ENCODE assay signal across 24 cellular contexts in the genomic region with DNA sequence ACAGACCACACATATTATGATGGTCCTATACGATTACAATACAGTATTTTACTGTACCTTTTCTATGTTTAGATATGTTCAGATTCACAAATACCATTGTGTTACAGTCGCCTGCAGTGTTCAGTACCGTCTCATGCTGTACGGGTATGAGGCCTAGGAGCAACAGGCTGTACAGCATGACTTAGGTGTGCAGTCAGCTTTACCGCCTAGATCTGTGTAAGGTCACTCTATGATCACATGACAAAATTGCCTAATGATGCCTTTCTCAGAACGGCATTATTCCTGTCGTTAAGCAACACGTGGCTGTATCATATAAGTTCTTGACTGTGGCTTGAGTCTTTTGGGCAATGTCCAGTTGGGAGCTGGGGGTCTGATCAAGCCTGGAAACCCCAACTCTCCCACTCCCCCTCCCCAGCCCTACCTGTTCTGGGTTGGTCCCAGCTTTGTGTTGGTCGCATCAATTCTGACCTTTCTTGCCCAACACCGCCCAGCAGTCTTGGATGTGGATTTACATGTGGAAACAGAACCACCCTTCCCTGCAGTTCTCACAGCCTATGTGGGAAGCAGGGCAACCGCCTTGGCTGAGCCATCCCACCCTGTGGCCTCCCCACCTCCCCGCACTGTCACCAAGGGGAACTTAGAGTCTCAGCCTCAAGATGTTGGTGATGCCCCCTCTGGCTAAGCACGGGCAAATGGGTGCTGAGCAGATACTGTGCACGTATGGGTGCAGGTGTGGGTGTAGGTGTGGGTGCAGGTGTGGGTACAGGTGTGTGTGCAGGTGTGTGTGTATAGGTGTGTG.
DNase-seq lines count a peak whose midpoint lies in the region; ATAC-seq, FAIRE-seq and TF ChIP-seq lines count a peak whose summit lies in the region.
"Had no signal": no experiment of that assay in that cellular context is flagged by ENCODE, and none has a peak within 500 bp of the region (broad histone marks: within the 10 kb centered on the region; RNA-seq: fewer than 3 reads in every experiment).

No MANE protein-coding gene starts in this region.

- H3K4me1 Mint-ChIP-seq in dendritic cell treated with granulocyte-macrophage colony-stimulating factor and Interleukin-4, amounts not matched to agents 40 ng/mL and 50 ng/mL, for 4 days (ENCODE audit: low read depth) = peaks cover 62% of the 10 kb centered on the region
- H3K4me1 Mint-ChIP-seq in mesothelial cell of epicardium = peaks cover 13% of the 10 kb centered on the region
- H3K4me1 Mint-ChIP-seq in naive thymus-derived CD4-positive, alpha-beta T cell = peaks cover 0 to 4% (median 0%) of the 10 kb centered on the region in 7 donors
- H3K4me1 Mint-ChIP-seq: activated CD4-positive, alpha-beta memory T cell treated with anti-CD3 and anti-CD28 coated beads, Interleukin-2, amount 10 ng/mL, durations not matched to agents 7 days and 5 days; activated naive CD4-positive, alpha-beta T cell treated with anti-CD3 and anti-CD28 coated beads, Interleukin-2, amount 50 U/mL, for 24 hours; CD4-positive, CD25-positive, alpha-beta regulatory T cell; immature natural killer cell had no signal

- H3K4me3 ChIP-seq in IMR-90 (ENCODE audit: insufficient read depth, low read depth, low read length) (no peak overlapping the region), trophoblast cell (ENCODE audit: low read depth, low read length) (peak overlapping the region; percentile 57)
- H3K4me3 ChIP-seq in naive thymus-derived CD4-positive, alpha-beta T cell (ENCODE audit: low read length) = no peak overlapping the region
- H3K4me3 ChIP-seq: heart right ventricle, ovary, sigmoid colon, SJSA1, tibial artery had no signal

- no peak overlapping the region for H2BK120ac ChIP-seq in IMR-90 (ENCODE audit: low read depth, low read length)
- no peak overlapping the region for H2BK120ac ChIP-seq in trophoblast cell (ENCODE audit: insufficient read depth, low read length, poor library complexity)

- H3K79me2 ChIP-seq in trophoblast cell (ENCODE audit: control insufficient read depth, insufficient read depth, low read length, poor library complexity) = no peaks in the 10 kb centered on the region

- H2BK12ac ChIP-seq in trophoblast cell (ENCODE audit: low read length) = no peak overlapping the region

- no peak overlapping the region for H3K14ac ChIP-seq in IMR-90 (replicated peaks; ENCODE audit: low read depth, low read length)
- no peak overlapping the region for H3K14ac ChIP-seq in trophoblast cell (ENCODE audit: low read length)

- H3K27me3 ChIP-seq in IMR-90 (ENCODE audit: control insufficient read depth, insufficient read depth, low read length) (no peaks in the 10 kb centered on the region), trophoblast cell (ENCODE audit: insufficient read depth, low read length) (no peaks in the 10 kb centered on the region)
- H3K27me3 ChIP-seq in naive thymus-derived CD4-positive, alpha-beta T cell (ENCODE audit: control insufficient read depth in 2 of 2, insufficient read depth in 2 of 2, low read length in 2 of 2) = no peaks in the 10 kb centered on the region
- H3K27me3 ChIP-seq: heart right ventricle, ovary, sigmoid colon, SJSA1, tibial artery had no signal

- H3K9me3 ChIP-seq in IMR-90 (ENCODE audit: control insufficient read depth, insufficient read depth, low read length) (no peaks in the 10 kb centered on the region), trophoblast cell (ENCODE audit: insufficient read depth, low read depth, low read length) (peaks cover 13% of the 10 kb centered on the region)
- no peaks in the 10 kb centered on the region for H3K9me3 ChIP-seq in naive thymus-derived CD4-positive, alpha-beta T cell (ENCODE audit: control insufficient read depth in 2 of 3, low read length in 3 of 3)
- H3K9me3 ChIP-seq: heart right ventricle, ovary, sigmoid colon, SJSA1, tibial artery had no signal

- in situ Hi-C loops in IMR-90 (cut with MboI; ENCODE audit: low sequenced_read_pairs) = no loop called here

- 90% methylated on average over 5 of the region's 14 CpGs; no CpG with 5 or more reads in 1 of the 2 experiments for WGBS in IMR-90 (ENCODE audit: extremely low coverage in 2 of 2, insufficient read length in 1 of 2), 2 experiments
- WGBS in trophoblast cell (ENCODE audit: extremely low coverage, insufficient coverage, insufficient read length) = no CpG with 5 or more reads among the region's 14 CpGs

- no peak overlapping the region for H2BK20ac ChIP-seq in IMR-90 (ENCODE audit: low read depth, low read length)

- H3K27ac ChIP-seq in IMR-90 (ENCODE audit: insufficient read depth, low read length) (no peak overlapping the region), trophoblast cell (ENCODE audit: low read depth, low read length) (no peak overlapping the region)
- no peak overlapping the region for H3K27ac ChIP-seq in naive thymus-derived CD4-positive, alpha-beta T cell (ENCODE audit: low read depth, low read length)
- H3K27ac ChIP-seq: heart right ventricle, ovary, sigmoid colon, SJSA1 had no signal

- TF ChIP-seq RAD21 in IMR-90 (IDR thresholded peaks at IDR 0.05; ENCODE audit: low read length) = no peak

- H3K27me3 Mint-ChIP-seq in dendritic cell treated with granulocyte-macrophage colony-stimulating factor and Interleukin-4, amounts not matched to agents 40 ng/mL and 50 ng/mL, for 4 days = no peaks in the 10 kb centered on the region
- no peaks in the 10 kb centered on the region for H3K27me3 Mint-ChIP-seq in mesothelial cell of epicardium (ENCODE audit: low read depth)
- H3K27me3 Mint-ChIP-seq in naive thymus-derived CD4-positive, alpha-beta T cell = peaks cover 0 to 6% (median 0%) of the 10 kb centered on the region in 5 donors
- H3K27me3 Mint-ChIP-seq: activated CD4-positive, alpha-beta memory T cell treated with anti-CD3 and anti-CD28 coated beads, Interleukin-2, amount 10 ng/mL, durations not matched to agents 7 days and 5 days; CD4-positive, CD25-positive, alpha-beta regulatory T cell had no signal

- no peak for FAIRE-seq in GM12892 (lab: Jason Lieb, UNC)

- dilution Hi-C loops in IMR-90 (cut with HindIII; ENCODE audit: low sequenced_read_pairs, unreplicated experiment) = no loop called here

- H3K23ac ChIP-seq in IMR-90 (ENCODE audit: low read depth, low read length) = no peak overlapping the region
- no peak overlapping the region for H3K23ac ChIP-seq in trophoblast cell (ENCODE audit: low read length)

- DNase-seq in CD1c-positive myeloid dendritic cell (ENCODE audit: extremely low spot score) = peak; percentile 40
- peak; percentile 5 for DNase-seq in IMR-90
- DNase-seq in trophoblast cell = peak; percentile 52 to 82
- no peak for DNase-seq in mesothelial cell of epicardium (ENCODE audit: low spot score in 2 of 2, unreplicated experiment in 2 of 2)
- no peak for DNase-seq in naive thymus-derived CD4-positive, alpha-beta T cell
- DNase-seq in GM12892 (ENCODE audit: insufficient read length) = no peak
- DNase-seq: activated CD4-positive, alpha-beta memory T cell treated with anti-CD3 and anti-CD28 coated beads, Interleukin-2, amount 10 ng/mL, durations not matched to agents 7 days and 5 days; activated T-cell treated with anti-CD3 and anti-CD28 coated beads, Interleukin-2, amount 50 U/mL, for 24 hours; CD4-positive, CD25-positive, alpha-beta regulatory T cell; DMS153; heart right ventricle; immature natural killer cell; Kasumi-1; left ventricle myocardium superior; NCI-H1417 treated with DMSO at 0.1 percent for 48 hours; NCI-H526; ovary; sigmoid colon; stimulated activated CD4-positive, alpha-beta T cell treated with anti-CD3 and anti-CD28 coated beads, Interleukin-1b, Interleukin-23, amount 100 ng/mL, for 48 hours; stimulated activated naive CD8-positive, alpha-beta T cell treated with anti-CD3 and anti-CD28 coated beads, Interleukin-15, Interleukin-2, amounts not matched to agents 100 U/mL and 50 U/mL, for 24 hours; tibial artery had no signal

- ATAC-seq in IMR-90 (ENCODE audit: low read depth) = peak; percentile 13; the same call in 1 of the 2 replicates
- no peak for ATAC-seq in naive thymus-derived CD4-positive, alpha-beta T cell
- ATAC-seq: heart right ventricle; left ventricle myocardium superior; stimulated activated naive CD8-positive, alpha-beta T cell treated with anti-CD3 and anti-CD28 coated beads, Interleukin-15, Interleukin-2, amounts not matched to agents 100 U/mL and 50 U/mL, for 24 hours had no signal

- H4K20me1 ChIP-seq in IMR-90 (ENCODE audit: insufficient read depth, low read length) = peaks cover 26% of the 10 kb centered on the region

- H3K4ac ChIP-seq in IMR-90 (ENCODE audit: low read depth, low read length) (no peak overlapping the region), trophoblast cell (ENCODE audit: low read depth, low read length) (no peak overlapping the region)

- H3K79me1 ChIP-seq in IMR-90 (ENCODE audit: low read depth in 1 of 2, low read length in 2 of 2) = peaks cover 6 to 10% of the 10 kb centered on the region in 2 experiments; a peak in 3 of 4 replicates
- no peaks in the 10 kb centered on the region for H3K79me1 ChIP-seq in trophoblast cell (ENCODE audit: low read length)

- H3K56ac ChIP-seq in IMR-90 (ENCODE audit: extremely low read depth, insufficient read depth, low read length) = no peak overlapping the region

- no peak overlapping the region for H2BK15ac ChIP-seq in IMR-90 (ENCODE audit: low read depth, low read length)

- BruUV-seq in IMR-90 (replicated peaks; lab: Mats Ljungman, UMichigan) = no TSS peak

- H3K9ac ChIP-seq in IMR-90 (ENCODE audit: low read depth, low read length) = no peak overlapping the region
- no peak overlapping the region for H3K9ac ChIP-seq in trophoblast cell (ENCODE audit: low read length)

- no peaks in the 10 kb centered on the region for H3K9me3 Mint-ChIP-seq in dendritic cell treated with granulocyte-macrophage colony-stimulating factor and Interleukin-4, amounts not matched to agents 40 ng/mL and 50 ng/mL, for 4 days
- no peaks in the 10 kb centered on the region for H3K9me3 Mint-ChIP-seq in mesothelial cell of epicardium
- H3K9me3 Mint-ChIP-seq in naive thymus-derived CD4-positive, alpha-beta T cell = peaks cover 0 to 5% (median 0%) of the 10 kb centered on the region in 11 donors
- H3K9me3 Mint-ChIP-seq: activated CD4-positive, alpha-beta memory T cell treated with anti-CD3 and anti-CD28 coated beads, Interleukin-2, amount 10 ng/mL, durations not matched to agents 7 days and 5 days; activated naive CD4-positive, alpha-beta T cell treated with anti-CD3 and anti-CD28 coated beads, Interleukin-2, amount 50 U/mL, for 24 hours; activated T-cell treated with anti-CD3 and anti-CD28 coated beads, Interleukin-2, amount 50 U/mL, for 24 hours; immature natural killer cell had no signal

- intact Hi-C loops in IMR-90 (cut with micrococcal nuclease) = no loop called here
- intact Hi-C loops in dendritic cell treated with granulocyte-macrophage colony-stimulating factor and Interleukin-4, amounts not matched to agents 40 ng/mL and 50 ng/mL, for 4 days (cut with micrococcal nuclease) = no loop called here
- intact Hi-C loops in naive thymus-derived CD4-positive, alpha-beta T cell (cut with micrococcal nuclease) = no loop called here

- H2AK5ac ChIP-seq in IMR-90 (ENCODE audit: low read depth, low read length) = no peak overlapping the region
- H2AK5ac ChIP-seq in trophoblast cell (ENCODE audit: low read length) = no peak overlapping the region

- peak overlapping the region; percentile 65 for H2AFZ ChIP-seq in IMR-90 (replicated peaks; ENCODE audit: low read length, poor library complexity)
- no peak overlapping the region for H2AFZ ChIP-seq in trophoblast cell (ENCODE audit: insufficient read depth, low read length, poor library complexity)

- H4K91ac ChIP-seq in IMR-90 (ENCODE audit: insufficient read depth, low read depth, low read length) = no peak overlapping the region
- H4K91ac ChIP-seq in trophoblast cell (ENCODE audit: low read depth, low read length) = no peak overlapping the region

- TF ChIP-seq CTCF in IMR-90 (conservative IDR thresholded peaks at IDR 0.05; ENCODE audit: low read depth, low read length) = no peak
- TF ChIP-seq CTCF in mesothelial cell of epicardium (IDR thresholded peaks at IDR 0.05; ENCODE audit: unreplicated experiment) = no peak

- H3K36me3 Mint-ChIP-seq in dendritic cell treated with granulocyte-macrophage colony-stimulating factor and Interleukin-4, amounts not matched to agents 40 ng/mL and 50 ng/mL, for 4 days (ENCODE audit: low read depth) = peaks cover 96% of the 10 kb centered on the region
- H3K36me3 Mint-ChIP-seq in mesothelial cell of epicardium = peaks cover 2% of the 10 kb centered on the region
- H3K36me3 Mint-ChIP-seq in naive thymus-derived CD4-positive, alpha-beta T cell = no peaks in the 10 kb centered on the region
- H3K36me3 Mint-ChIP-seq: activated naive CD4-positive, alpha-beta T cell treated with anti-CD3 and anti-CD28 coated beads, Interleukin-2, amount 50 U/mL, for 24 hours; CD4-positive, CD25-positive, alpha-beta regulatory T cell; immature natural killer cell had no signal

- H2BK5ac ChIP-seq in IMR-90 (ENCODE audit: low read depth, low read length, poor library complexity, severe bottlenecking) (no peak overlapping the region), trophoblast cell (ENCODE audit: low read depth, low read length, poor library complexity) (no peak overlapping the region)

- H4K5ac ChIP-seq in IMR-90 (ENCODE audit: low read depth, low read length) = no peak overlapping the region

- peaks cover 13% of the 10 kb centered on the region for H3K9me1 ChIP-seq in IMR-90 (ENCODE audit: insufficient read depth, low read length)

- H4K12ac ChIP-seq in trophoblast cell (ENCODE audit: low read depth, low read length) = no peak overlapping the region

- no peak overlapping the region for H3K4me2 ChIP-seq in IMR-90 (ENCODE audit: low read depth, low read length)
- H3K4me2 ChIP-seq in trophoblast cell (ENCODE audit: low read length) = no peak overlapping the region

- H4K8ac ChIP-seq in IMR-90 (ENCODE audit: low read depth in 2 of 2, low read length in 2 of 2) = no peak overlapping the region
- H4K8ac ChIP-seq in trophoblast cell (ENCODE audit: low read depth, low read length) = no peak overlapping the region

- CTCF ChIA-PET in IMR-90 (lab: Yijun Ruan, JAX) = no interaction called here
- CTCF ChIA-PET in naive thymus-derived CD4-positive, alpha-beta T cell (lab: Charles Lee) = no interaction called here

- peak overlapping the region; percentile 3 for H2AK9ac ChIP-seq in IMR-90 (replicated peaks; ENCODE audit: low read depth, low read length, poor library complexity)

- no peak overlapping the region for H3K4me3 Mint-ChIP-seq in dendritic cell treated with granulocyte-macrophage colony-stimulating factor and Interleukin-4, amounts not matched to agents 40 ng/mL and 50 ng/mL, for 4 days
- H3K4me3 Mint-ChIP-seq in mesothelial cell of epicardium = no peak overlapping the region
- no peak overlapping the region for H3K4me3 Mint-ChIP-seq in naive thymus-derived CD4-positive, alpha-beta T cell
- H3K4me3 Mint-ChIP-seq: activated CD4-positive, alpha-beta memory T cell treated with anti-CD3 and anti-CD28 coated beads, Interleukin-2, amount 10 ng/mL, durations not matched to agents 7 days and 5 days; activated naive CD4-positive, alpha-beta T cell treated with anti-CD3 and anti-CD28 coated beads, Interleukin-2, amount 50 U/mL, for 24 hours; activated T-cell treated with anti-CD3 and anti-CD28 coated beads, Interleukin-2, amount 50 U/mL, for 24 hours; CD4-positive, CD25-positive, alpha-beta regulatory T cell; immature natural killer cell had no signal

- POLR2A ChIA-PET in IMR-90 (lab: Charles Lee; ENCODE audit: unreplicated experiment) = no interaction called here
- POLR2A ChIA-PET in naive thymus-derived CD4-positive, alpha-beta T cell (lab: Charles Lee) = no interaction called here

- H3K18ac ChIP-seq in IMR-90 (ENCODE audit: low read depth, low read length) = no peak overlapping the region
- H3K18ac ChIP-seq in trophoblast cell (ENCODE audit: low read length) = no peak overlapping the region

- H3K4me1 ChIP-seq in IMR-90 (ENCODE audit: control insufficient read depth, insufficient read depth, low read length) (no peaks in the 10 kb centered on the region), trophoblast cell (ENCODE audit: control insufficient read depth in 1 of 2, insufficient read depth in 2 of 2, low read length in 2 of 2) (no peaks in the 10 kb centered on the region)
- no peaks in the 10 kb centered on the region for H3K4me1 ChIP-seq in naive thymus-derived CD4-positive, alpha-beta T cell (ENCODE audit: control insufficient read depth in 2 of 2, insufficient read depth in 2 of 2, low read length in 2 of 2)
- H3K4me1 ChIP-seq: SJSA1 had no signal

- H3K27ac Mint-ChIP-seq in dendritic cell treated with granulocyte-macrophage colony-stimulating factor and Interleukin-4, amounts not matched to agents 40 ng/mL and 50 ng/mL, for 4 days = peak overlapping the region; percentile 11
- H3K27ac Mint-ChIP-seq in mesothelial cell of epicardium = no peak overlapping the region
- H3K27ac Mint-ChIP-seq in naive thymus-derived CD4-positive, alpha-beta T cell = no peak overlapping the region
- H3K27ac Mint-ChIP-seq: activated CD4-positive, alpha-beta memory T cell treated with anti-CD3 and anti-CD28 coated beads, Interleukin-2, amount 10 ng/mL, durations not matched to agents 7 days and 5 days; activated naive CD4-positive, alpha-beta T cell treated with anti-CD3 and anti-CD28 coated beads, Interleukin-2, amount 50 U/mL, for 24 hours; activated T-cell treated with anti-CD3 and anti-CD28 coated beads, Interleukin-2, amount 50 U/mL, for 24 hours; CD4-positive, CD25-positive, alpha-beta regulatory T cell; immature natural killer cell had no signal

- H3K36me3 ChIP-seq in IMR-90 (ENCODE audit: control insufficient read depth, insufficient read depth, low read length) (peaks cover 3% of the 10 kb centered on the region), trophoblast cell (ENCODE audit: control insufficient read depth in 1 of 2, insufficient read depth in 2 of 2, low read length in 2 of 2) (peaks cover 11 to 16% of the 10 kb centered on the region in 2 experiments)
- no peaks in the 10 kb centered on the region for H3K36me3 ChIP-seq in naive thymus-derived CD4-positive, alpha-beta T cell (ENCODE audit: control insufficient read depth in 2 of 3, insufficient read depth in 3 of 3, low read length in 3 of 3)
- H3K36me3 ChIP-seq: ovary, SJSA1 had no signal

- TF ChIP-seq POLR2A in IMR-90 (IDR thresholded peaks at IDR 0.05; ENCODE audit: low read depth, low read length) = no peak
- no peak for TF ChIP-seq POLR2A in GM12892 (IDR thresholded peaks at IDR 0.05; ENCODE audit: low read depth, low read length)

Comparison
In these comparisons a context has a peak if more than half of its experiments do, and no peak if none do; other contexts are left out.
1. DNase-seq: peak in CD1c-positive myeloid dendritic cell (single experiment), IMR-90 (single experiment) and trophoblast cell (2 of 2); none in mesothelial cell of epicardium (0 of 2), naive thymus-derived CD4-positive, alpha-beta T cell (0 of 9) and GM12892 (single experiment).